ENCODE assay signal across 13 cellular contexts in the genomic region with DNA sequence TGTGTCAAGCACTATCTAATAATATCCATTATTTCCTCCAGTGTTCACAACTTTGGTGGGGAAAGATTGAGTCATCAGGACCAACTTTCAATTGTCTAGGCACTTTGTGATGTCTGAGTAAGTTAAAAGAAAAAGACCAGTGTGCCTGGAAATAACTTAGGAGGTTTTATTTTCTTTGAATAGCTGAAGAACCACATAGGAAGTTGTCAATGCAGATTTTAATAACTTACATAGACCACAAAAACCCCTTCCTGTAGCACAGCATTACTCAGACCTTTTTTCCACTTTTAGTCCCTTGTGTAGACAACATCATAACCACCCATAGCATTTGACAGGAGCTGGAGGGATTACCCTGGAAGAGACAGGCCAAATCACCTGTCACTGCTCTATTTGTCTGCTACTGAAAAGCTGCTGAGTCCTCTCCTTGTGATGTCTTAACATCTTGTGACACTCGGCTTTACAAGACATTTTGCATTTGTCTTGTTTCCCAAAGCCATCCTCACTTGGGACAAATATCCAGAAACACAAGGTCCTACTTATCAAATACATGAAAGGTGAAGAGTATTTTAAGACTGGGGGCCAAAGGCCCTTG.
DNase-seq lines count a peak whose midpoint lies in the region; ATAC-seq and TF ChIP-seq lines count a peak whose summit lies in the region.
"Had no signal": no experiment of that assay in that cellular context is flagged by ENCODE, and none has a peak within 500 bp of the region (broad histone marks: within the 10 kb centered on the region; RNA-seq: fewer than 3 reads in every experiment).

No MANE protein-coding gene starts in this region.

- intact Hi-C loops in OCI-LY7 (cut with micrococcal nuclease; ENCODE audit: unreplicated experiment), result no loop called here

- no peak overlapping the region for H3K27ac ChIP-seq in CD8-positive, alpha-beta memory T cell (ENCODE audit: low read depth, low read length)
- H3K27ac ChIP-seq in OCI-LY7 (ENCODE audit: low read depth, low read length, poor library complexity, severe bottlenecking) (no peak overlapping the region), brain microvascular endothelial cell (no peak overlapping the region)
- H3K27ac ChIP-seq: C4-2B, SK-N-MC, skin epidermis, thoracic aorta had no signal

- no peak for TF ChIP-seq CTCF in type B pancreatic cell (conservative IDR thresholded peaks at IDR 0.05)
- no peak for TF ChIP-seq CTCF in OCI-LY7 (conservative IDR thresholded peaks at IDR 0.05; ENCODE audit: low read length)
- no peak for TF ChIP-seq CTCF in brain microvascular endothelial cell (IDR thresholded peaks at IDR 0.05; ENCODE audit: low read depth, low read length, missing control alignments)

- H3K9me3 ChIP-seq in CD8-positive, alpha-beta memory T cell (ENCODE audit: low read length), result no peaks in the 10 kb centered on the region
- H3K9me3 ChIP-seq in OCI-LY7 (ENCODE audit: low read length), result no peaks in the 10 kb centered on the region
- H3K9me3 ChIP-seq: thoracic aorta had no signal

- CTCF ChIA-PET in CD8-positive, alpha-beta memory T cell (lab: Charles Lee), result no interaction called here
- CTCF ChIA-PET in OCI-LY7 (lab: Charles Lee; ENCODE audit: unreplicated experiment), result no interaction called here

- H3K4me3 Mint-ChIP-seq in CD8-positive, alpha-beta memory T cell, result peak overlapping the region in 4 of 7 donors; percentile 4 to 59 (median 34)
- no peak overlapping the region for H3K4me3 Mint-ChIP-seq in type B pancreatic cell

- H3K9me3 Mint-ChIP-seq in CD8-positive, alpha-beta memory T cell, result peaks cover 0 to 3% (median 0%) of the 10 kb centered on the region in 5 donors
- no peaks in the 10 kb centered on the region for H3K9me3 Mint-ChIP-seq in type B pancreatic cell

- no TSS peak for BruUV-seq in OCI-LY7 (replicated peaks; lab: Mats Ljungman, UMichigan)

- ATAC-seq in GM19328 (IDR thresholded peaks at IDR 0.05; ENCODE audit: unreplicated experiment), result peak; percentile 79
- peak; percentile 85 for ATAC-seq in HG02884 (IDR thresholded peaks at IDR 0.05; ENCODE audit: unreplicated experiment)

- peak overlapping the region in 1 of 8 donors; percentile 92 for H3K27ac Mint-ChIP-seq in CD8-positive, alpha-beta memory T cell
- H3K27ac Mint-ChIP-seq in type B pancreatic cell, result no peak overlapping the region

- no peaks in the 10 kb centered on the region for H3K79me2 ChIP-seq in OCI-LY7 (ENCODE audit: insufficient read depth, low read depth, low read length)

- H3K27me3 ChIP-seq in CD8-positive, alpha-beta memory T cell (ENCODE audit: insufficient read depth, low read length, poor library complexity, severe bottlenecking), result no peaks in the 10 kb centered on the region
- H3K27me3 ChIP-seq in brain microvascular endothelial cell (replicated peaks), result no peaks in the 10 kb centered on the region

- H3K4me1 Mint-ChIP-seq in CD8-positive, alpha-beta memory T cell, result peaks cover 22 to 29% (median 26%) of the 10 kb centered on the region in 3 donors
- no peaks in the 10 kb centered on the region for H3K4me1 Mint-ChIP-seq in type B pancreatic cell (ENCODE audit: unreplicated experiment)

- in situ Hi-C loops in brain microvascular endothelial cell (cut with HindIII; ENCODE audit: low pct_ligation_motif_present, low sequenced_read_pairs), result no loop called here

- H3K36me3 Mint-ChIP-seq in CD8-positive, alpha-beta memory T cell, result no peaks in the 10 kb centered on the region
- no peaks in the 10 kb centered on the region for H3K36me3 Mint-ChIP-seq in type B pancreatic cell

- H3K36me3 ChIP-seq in CD8-positive, alpha-beta memory T cell (ENCODE audit: insufficient read depth, low read length), result no peaks in the 10 kb centered on the region
- H3K36me3 ChIP-seq in OCI-LY7 (ENCODE audit: insufficient read depth, low read length), result no peaks in the 10 kb centered on the region
- H3K36me3 ChIP-seq in brain microvascular endothelial cell (replicated peaks), result no peaks in the 10 kb centered on the region
- H3K36me3 ChIP-seq: thoracic aorta had no signal

- peaks cover 0 to 1% of the 10 kb centered on the region in 2 donors for H3K27me3 Mint-ChIP-seq in CD8-positive, alpha-beta memory T cell
- H3K27me3 Mint-ChIP-seq in type B pancreatic cell, result no peaks in the 10 kb centered on the region

- no peaks in the 10 kb centered on the region for H4K20me1 ChIP-seq in OCI-LY7 (ENCODE audit: insufficient read depth, low read length)

- no peak overlapping the region for H3K4me3 ChIP-seq in CD8-positive, alpha-beta memory T cell (ENCODE audit: low read length)
- H3K4me3 ChIP-seq in OCI-LY7 (ENCODE audit: low read depth, low read length, poor library complexity, severe bottlenecking) (no peak overlapping the region), brain microvascular endothelial cell (ENCODE audit: low read depth, low read length) (no peak overlapping the region)
- H3K4me3 ChIP-seq: SK-N-MC, skin epidermis, thoracic aorta had no signal

- H3K4me1 ChIP-seq in CD8-positive, alpha-beta memory T cell (ENCODE audit: insufficient read depth, low read length), result no peaks in the 10 kb centered on the region
- no peaks in the 10 kb centered on the region for H3K4me1 ChIP-seq in OCI-LY7 (ENCODE audit: insufficient read depth, low read length, poor library complexity, severe bottlenecking)

- DNase-seq in CD8-positive, alpha-beta memory T cell, result no peak
- DNase-seq in LHCN-M2 (ENCODE audit: low read depth) (peak; percentile 14), NCI-H526 (lab: John Stamatoyannopoulos, UW) (no peak), type B pancreatic cell (ENCODE audit: extremely low spot score, unreplicated experiment) (no peak), OCI-LY7 (ENCODE audit: low spot score) (no peak), brain microvascular endothelial cell (no peak)
- DNase-seq: NCI-H1417 treated with DMSO at 0.1 percent for 48 hours had no signal

- POLR2A ChIA-PET in CD8-positive, alpha-beta memory T cell (lab: Charles Lee), result no interaction called here
- POLR2A ChIA-PET in OCI-LY7 (lab: Charles Lee), result no interaction called here

- no peaks in the 10 kb centered on the region for H3K9me2 ChIP-seq in OCI-LY7 (ENCODE audit: insufficient read depth, low read length)

- no peak overlapping the region for H2AFZ ChIP-seq in OCI-LY7 (ENCODE audit: low read length)

- H3K4me2 ChIP-seq in OCI-LY7 (ENCODE audit: low read length), result no peak overlapping the region
